ENCODE assay signal across 22 cellular contexts in the genomic region with DNA sequence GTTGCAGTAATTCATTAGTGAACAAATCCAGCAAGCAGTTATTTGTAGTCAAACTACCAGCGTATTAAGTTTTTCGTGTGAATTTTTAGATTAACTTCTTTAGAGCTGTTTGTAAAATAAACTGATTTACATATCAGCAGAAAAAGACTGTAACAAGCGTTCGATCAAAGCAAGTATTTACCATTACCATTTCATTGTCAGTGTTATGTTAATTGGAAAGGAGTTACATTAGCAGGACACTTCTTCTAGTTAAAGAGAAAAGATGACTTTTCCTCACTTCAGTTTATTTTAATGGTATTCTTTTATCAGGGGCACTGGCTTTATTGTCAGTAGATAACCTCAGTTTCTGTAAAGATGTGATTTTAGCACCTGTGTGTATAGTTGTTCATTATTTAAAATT.
"Had no signal": no experiment of that assay in that cellular context is flagged by ENCODE, and none has a peak within 500 bp of the region (broad histone marks: within the 10 kb centered on the region; RNA-seq: fewer than 3 reads in every experiment).

No MANE protein-coding gene starts in this region.

- ATAC-seq: esophagus mucosa; gastrocnemius medialis; naive thymus-derived CD8-positive, alpha-beta T cell had no signal

- H3K4me3 Mint-ChIP-seq: immature natural killer cell; naive thymus-derived CD8-positive, alpha-beta T cell; stimulated activated naive B cell treated with anti-CD40 and anti-IgM and Interleukin-4, amounts not matched to agents 10 μg/mL and 1 μg/mL and 100 μg/mL, for 72 hours; stimulated activated naive CD8-positive, alpha-beta T cell treated with anti-CD3 and anti-CD28 coated beads, Interleukin-15, Interleukin-2, amounts not matched to agents 100 ng/mL and 50 ng/mL, for 24 hours had no signal

- H3K27ac Mint-ChIP-seq: immature natural killer cell; naive thymus-derived CD8-positive, alpha-beta T cell; stimulated activated naive B cell treated with anti-CD40 and anti-IgM and Interleukin-4, amounts not matched to agents 10 μg/mL and 1 μg/mL and 100 μg/mL, for 72 hours; stimulated activated naive CD8-positive, alpha-beta T cell treated with anti-CD3 and anti-CD28 coated beads, Interleukin-15, Interleukin-2, amounts not matched to agents 100 ng/mL and 50 ng/mL, for 24 hours had no signal

- H3K4me1 ChIP-seq: gastrocnemius medialis, lower lobe of right lung, pancreas, upper lobe of left lung had no signal

- H3K9me3 ChIP-seq: gastrocnemius medialis, heart left ventricle, lower lobe of right lung, neutrophil, pancreas, right lobe of liver, thoracic aorta, tibial nerve, upper lobe of left lung had no signal

- H3K27me3 ChIP-seq: dorsolateral prefrontal cortex, gastrocnemius medialis, heart left ventricle, neutrophil, pancreas, right lobe of liver, tibial nerve, upper lobe of left lung had no signal

- DNase-seq: dorsolateral prefrontal cortex; effector CD4-positive, alpha-beta T cell; gastrocnemius medialis; heart left ventricle; left ventricle myocardium superior; lower lobe of right lung; pancreas; right lobe of liver; stimulated activated CD4-positive, alpha-beta T cell treated with anti-CD3 and anti-CD28 coated beads, Interleukin-15, amount 100 ng/mL, for 24 hours; stimulated activated CD4-positive, alpha-beta T cell treated with anti-CD3 and anti-CD28 coated beads, Interleukin-2, amount 100 ng/mL, for 48 hours; stimulated activated naive B cell treated with anti-CD40 and anti-IgM and Interleukin-4, amounts not matched to agents 10 μg/mL and 1 μg/mL and 100 μg/mL, for 72 hours; upper lobe of left lung had no signal

- H3K9me3 Mint-ChIP-seq: immature natural killer cell; naive thymus-derived CD8-positive, alpha-beta T cell; stimulated activated naive B cell treated with anti-CD40 and anti-IgM and Interleukin-4, amounts not matched to agents 10 μg/mL and 1 μg/mL and 100 μg/mL, for 72 hours; stimulated activated naive CD8-positive, alpha-beta T cell treated with anti-CD3 and anti-CD28 coated beads, Interleukin-15, Interleukin-2, amounts not matched to agents 100 ng/mL and 50 ng/mL, for 24 hours had no signal

- FAIRE-seq: keratinocyte, urothelium cell line had no signal

- H3K4me3 ChIP-seq: dorsolateral prefrontal cortex, gastrocnemius medialis, heart left ventricle, lower lobe of right lung, pancreas, right lobe of liver, thoracic aorta, tibial nerve, upper lobe of left lung had no signal

- H3K36me3 ChIP-seq: gastrocnemius medialis, neutrophil, thoracic aorta had no signal

- H3K36me3 Mint-ChIP-seq: naive thymus-derived CD8-positive, alpha-beta T cell had no signal

- H3K27ac ChIP-seq: dorsolateral prefrontal cortex, epithelial cell of prostate, gastrocnemius medialis, heart left ventricle, lower lobe of right lung, neutrophil, pancreas, right lobe of liver, tibial nerve, upper lobe of left lung had no signal

- H3K4me1 Mint-ChIP-seq: immature natural killer cell; naive thymus-derived CD8-positive, alpha-beta T cell; stimulated activated naive B cell treated with anti-CD40 and anti-IgM and Interleukin-4, amounts not matched to agents 10 μg/mL and 1 μg/mL and 100 μg/mL, for 72 hours had no signal

- H3K27me3 Mint-ChIP-seq: naive thymus-derived CD8-positive, alpha-beta T cell; stimulated activated naive B cell treated with anti-CD40 and anti-IgM and Interleukin-4, amounts not matched to agents 10 μg/mL and 1 μg/mL and 100 μg/mL, for 72 hours; stimulated activated naive CD8-positive, alpha-beta T cell treated with anti-CD3 and anti-CD28 coated beads, Interleukin-15, Interleukin-2, amounts not matched to agents 100 ng/mL and 50 ng/mL, for 24 hours had no signal
